In the genomic region with DNA sequence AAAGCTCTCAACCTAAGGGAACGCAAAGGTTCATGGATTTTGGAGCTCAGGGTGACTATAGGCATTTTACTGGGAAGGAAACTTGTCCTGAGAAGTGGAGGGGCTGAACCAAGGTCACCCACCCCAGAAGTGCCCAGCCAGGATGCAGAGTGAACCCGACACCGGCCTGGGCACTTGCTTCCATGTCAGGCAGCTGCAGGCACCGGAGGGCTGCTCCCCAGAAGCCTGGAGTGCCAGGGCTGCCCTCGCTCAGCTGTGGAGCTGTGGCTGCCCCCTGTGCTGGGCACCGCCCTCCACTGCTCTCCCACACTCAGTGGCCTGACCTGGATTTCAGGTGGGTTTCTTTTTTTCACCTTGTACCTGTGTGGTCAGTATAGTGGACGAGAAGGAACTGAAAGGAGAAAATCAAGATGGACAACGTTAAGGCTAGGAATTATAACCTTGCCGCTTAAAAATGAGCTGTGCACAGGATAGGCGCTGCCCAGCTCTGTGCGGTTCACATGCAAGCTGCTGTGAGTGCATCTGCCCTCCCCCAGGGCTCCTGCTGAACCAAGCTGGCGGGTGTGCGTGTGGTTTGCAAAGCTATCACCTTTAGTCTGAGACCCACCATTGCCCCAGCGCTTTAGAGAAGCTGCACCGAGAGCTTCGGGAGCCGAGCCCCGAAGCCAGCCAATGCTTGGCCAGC, we compare ENCODE assay signal across 8 cellular contexts. TPM values are rescaled to one million over a fixed set of nuclear protein-coding genes. Genes with fewer than 3 reads are reported as not detected.
DNase-seq lines count a peak whose midpoint lies in the region; ATAC-seq and TF ChIP-seq lines count a peak whose summit lies in the region.

No MANE protein-coding gene starts in this region.

- H3K36me3 ChIP-seq in lower lobe of right lung = peaks cover 7% of the 10 kb centered on the region
- H3K36me3 ChIP-seq in testis (ENCODE audit: low read depth, missing control alignments) = no peaks in the 10 kb centered on the region

- no peaks in the 10 kb centered on the region for H3K36me3 Mint-ChIP-seq in activated naive CD8-positive, alpha-beta T cell treated with anti-CD3 and anti-CD28 coated beads, Interleukin-2, amount 10 ng/mL, durations not matched to agents 7 days and 5 days

- DNase-seq in Right ventricle myocardium superior (peak; percentile 46), left ventricle myocardium superior (no peak), lower lobe of right lung (no peak), testis (no peak), pons (ENCODE audit: low spot score) (no peak)
- DNase-seq in activated naive CD8-positive, alpha-beta T cell treated with anti-CD3 and anti-CD28 coated beads, Interleukin-2, amount 10 ng/mL, durations not matched to agents 7 days and 5 days = no peak

- H3K27ac ChIP-seq in lower lobe of right lung = no peak overlapping the region
- H3K27ac ChIP-seq in testis = no peak overlapping the region

- H3K27me3 ChIP-seq in lower lobe of right lung (ENCODE audit: low read depth) = no peaks in the 10 kb centered on the region
- H3K27me3 ChIP-seq in testis = no peaks in the 10 kb centered on the region

- 87 to 89% methylated on average over 10 to 18 of the region's 18 CpGs for WGBS in testis, 2 donors

- peaks cover 23% of the 10 kb centered on the region for H3K4me1 Mint-ChIP-seq in activated naive CD8-positive, alpha-beta T cell treated with anti-CD3 and anti-CD28 coated beads, Interleukin-2, amount 10 ng/mL, durations not matched to agents 7 days and 5 days

- no peaks in the 10 kb centered on the region for H3K9me3 Mint-ChIP-seq in activated naive CD8-positive, alpha-beta T cell treated with anti-CD3 and anti-CD28 coated beads, Interleukin-2, amount 10 ng/mL, durations not matched to agents 7 days and 5 days

- POLR2A ChIA-PET in activated naive CD8-positive, alpha-beta T cell treated with anti-CD3 and anti-CD28 coated beads, Interleukin-2, amount 10 ng/mL, durations not matched to agents 7 days and 5 days (lab: Charles Lee) = interaction anchor here (1.2 kb wide), 1 partner anchor 97 kb away, joined by 4 read pairs; the partner anchor contains the start of genes CRAMP1 and IFT140

- peak overlapping the region; percentile 53 for H3K27ac Mint-ChIP-seq in activated naive CD8-positive, alpha-beta T cell treated with anti-CD3 and anti-CD28 coated beads, Interleukin-2, amount 10 ng/mL, durations not matched to agents 7 days and 5 days

- intact Hi-C loops in Right ventricle myocardium superior (cut with DNase I) = no loop called here
- intact Hi-C loops in left ventricle myocardium superior (cut with micrococcal nuclease) = no loop called here
- intact Hi-C loops in lower lobe of right lung (cut with DNase I) = no loop called here
- intact Hi-C loops in testis (cut with DNase I; ENCODE audit: low total_unique reads) = no loop called here

- H3K9me3 ChIP-seq in lower lobe of right lung = no peaks in the 10 kb centered on the region
- H3K9me3 ChIP-seq in testis = no peaks in the 10 kb centered on the region

- no peaks in the 10 kb centered on the region for H3K27me3 Mint-ChIP-seq in activated naive CD8-positive, alpha-beta T cell treated with anti-CD3 and anti-CD28 coated beads, Interleukin-2, amount 10 ng/mL, durations not matched to agents 7 days and 5 days

- TF ChIP-seq CTCF in lower lobe of right lung (IDR thresholded peaks at IDR 0.05) = no peak
- TF ChIP-seq CTCF in testis (IDR thresholded peaks at IDR 0.05) = no peak

- H3K4me3 ChIP-seq in lower lobe of right lung = peak overlapping the region; percentile 99
- no peak overlapping the region for H3K4me3 ChIP-seq in testis

- H3K4me1 ChIP-seq in lower lobe of right lung (peaks cover 30% of the 10 kb centered on the region), testis (peaks cover 30% of the 10 kb centered on the region)

- peak overlapping the region; percentile 91 for H3K4me3 Mint-ChIP-seq in activated naive CD8-positive, alpha-beta T cell treated with anti-CD3 and anti-CD28 coated beads, Interleukin-2, amount 10 ng/mL, durations not matched to agents 7 days and 5 days

- ATAC-seq in Right ventricle myocardium superior (ENCODE audit: poor library complexity) (no peak), left ventricle myocardium superior (no peak), lower lobe of right lung (no peak), GM18861 (IDR thresholded peaks at IDR 0.05; ENCODE audit: unreplicated experiment) (no peak), GM18519 (IDR thresholded peaks at IDR 0.05; ENCODE audit: low FRiP score, unreplicated experiment) (no peak)
- no peak for ATAC-seq in activated naive CD8-positive, alpha-beta T cell treated with anti-CD3 and anti-CD28 coated beads, Interleukin-2, amount 10 ng/mL, durations not matched to agents 7 days and 5 days (ENCODE audit: low read depth)

- no peak for TF ChIP-seq POLR2A in testis (IDR thresholded peaks at IDR 0.05)

RNA-seq across cellular contexts. Expression of gene MAPK8IP3, which starts 2.2 kb away (rescaled TPM):
- total RNA-seq in Right ventricle myocardium superior = 61.4 TPM
- total RNA-seq in left ventricle myocardium superior = 80.3 TPM
- 100 to 1,000 TPM; 146 to 157 TPM for total RNA-seq in activated naive CD8-positive, alpha-beta T cell treated with anti-CD3 and anti-CD28 coated beads, Interleukin-2, amount 10 ng/mL, durations not matched to agents 7 days and 5 days
- total RNA-seq in lower lobe of right lung = 63.0 TPM
- total RNA-seq in testis = 100 to 1,000 TPM; 128 to 154 TPM
- 52.7 TPM for polyA plus RNA-seq in testis (ENCODE audit: insufficient read depth, low read depth, low replicate concordance)

RNA-seq across cellular contexts. Expression of gene JPT2, which starts 30.1 kb away (rescaled TPM):
- total RNA-seq in Right ventricle myocardium superior (30.6 TPM), left ventricle myocardium superior (41.6 TPM), lower lobe of right lung (53.1 TPM), testis (10 to 100 TPM; 25.8 to 27.9 TPM)
- 10 to 100 TPM; 44.7 to 45.1 TPM for total RNA-seq in activated naive CD8-positive, alpha-beta T cell treated with anti-CD3 and anti-CD28 coated beads, Interleukin-2, amount 10 ng/mL, durations not matched to agents 7 days and 5 days
- 45.2 TPM for polyA plus RNA-seq in testis (ENCODE audit: insufficient read depth, low read depth, low replicate concordance)
